In genomic region chr13:90984737-90985136, GRCh38 we compare ENCODE assay signal across 23 cellular contexts.
"Had no signal": no experiment of that assay in that cellular context is flagged by ENCODE, and none has a peak within 500 bp of the region (broad histone marks: within the 10 kb centered on the region; RNA-seq: fewer than 3 reads in every experiment).

No MANE protein-coding gene starts in this region.

- H3K27ac ChIP-seq: KMS-11, RWPE1, SJCRH30 had no signal

- H3K4me3 ChIP-seq: SJCRH30 had no signal

- DNase-seq: IMR-90; Kasumi-1; MM.1S; NCI-H1092 treated with DMSO at 0.1 percent for 48 hours; NCI-H1436; NCI-H187; NCI-H2029; NCI-H2081 treated with DMSO at 0.1 percent for 48 hours; NCI-H2171; NCI-H226; NCI-H446 treated with DMSO at 0.1 percent for 48 hours; NCI-H510A treated with DMSO at 0.1 percent for 48 hours; NCI-H526; NCI-H774; NK-92 treated with Interleukin-12 subunit alpha and Interleukin-12 subunit beta, amount 100 ng/mL, for 24 hours; PC-3; SHP77; SJCRH30 had no signal

- H3K9ac ChIP-seq: KMS-11 had no signal

- FAIRE-seq: HepG2 had no signal

- ATAC-seq: HepG2, Panc1, PC-3, SK-N-SH treated with all-trans-retinoic acid at 6 μM for 48 hours had no signal

- H3K4me1 ChIP-seq: SJCRH30 had no signal

- H3K9me3 ChIP-seq: SJCRH30 had no signal

- H3K27me3 ChIP-seq: SJCRH30 had no signal

- H3K36me3 ChIP-seq: SJCRH30 had no signal

- H3K4me2 ChIP-seq: KMS-11 had no signal
